Comparison of ENCODE assay signal across 8 cellular contexts in genomic region chr17:8222630-8223355, GRCh38. TPM values are rescaled to one million over a fixed set of nuclear protein-coding genes. Genes with fewer than 3 reads are reported as not detected.
DNase-seq lines count a peak whose midpoint lies in the region; ATAC-seq, FAIRE-seq and TF ChIP-seq lines count a peak whose summit lies in the region.

No MANE protein-coding gene starts in this region.

- H3K36me3 ChIP-seq in uterus = no peaks in the 10 kb centered on the region

- under 1% methylated on average over 49 of the region's 49 CpGs for WGBS in right cardiac atrium

- no peaks in the 10 kb centered on the region for H3K27me3 ChIP-seq in right cardiac atrium (ENCODE audit: control insufficient read depth, insufficient read depth)
- H3K27me3 ChIP-seq in uterus = no peaks in the 10 kb centered on the region

- H3K27ac ChIP-seq in angular gyrus (ENCODE audit: low read depth, low read length) (peak overlapping the region; percentile 99), right cardiac atrium (ENCODE audit: low read length) (peak overlapping the region; percentile 99), uterus (peak overlapping the region; percentile 98 to 99)

- H3K36me3 Mint-ChIP-seq in T-helper 17 cell (ENCODE audit: low read depth) = peaks cover 7% of the 10 kb centered on the region

- TF ChIP-seq POLR2A in GM12891 (IDR thresholded peaks at IDR 0.05; ENCODE audit: low read depth, low read length) (peak; percentile 85), uterus (IDR thresholded peaks at IDR 0.05) (peak; percentile 82 to 87)

- H3K9me3 ChIP-seq in T-helper 17 cell (ENCODE audit: control insufficient read depth, low read length, poor library complexity, severe bottlenecking) (no peaks in the 10 kb centered on the region), right cardiac atrium (ENCODE audit: control insufficient read depth, low read length) (no peaks in the 10 kb centered on the region), uterus (no peaks in the 10 kb centered on the region)

- FAIRE-seq in GM12891 (lab: Jason Lieb, UNC) = peak; percentile 91

- H3K4me1 Mint-ChIP-seq in T-helper 17 cell = peaks cover 61% of the 10 kb centered on the region

- H3K27ac Mint-ChIP-seq in T-helper 17 cell = peak overlapping the region; percentile 98

- H3K27me3 Mint-ChIP-seq in T-helper 17 cell = peaks cover 10% of the 10 kb centered on the region

- intact Hi-C loops in right cardiac atrium (cut with DNase I) = loop anchor here in 3 of 4 donors (2.0 to 10.0 kb wide), 2 partner anchors 36 to 98 kb away; partner anchors contain the start of gene HES7 (in 3 of the 3)
- intact Hi-C loops in uterus (cut with DNase I; ENCODE audit: low total_unique reads) = loop anchor here (5.0 kb wide), 1 partner anchor 35 kb away; no protein-coding TSS in a partner anchor

- peak overlapping the region; percentile 93 for H3K4me3 Mint-ChIP-seq in T-helper 17 cell

- DNase-seq in GM12891 (ENCODE audit: insufficient read length, low spot score) (no peak), NCI-H1436 (lab: John Stamatoyannopoulos, UW) (peak; percentile 81), T-helper 17 cell (peak; percentile 77 to 90 (median 82)), right cardiac atrium (peak; percentile 96 to 98 (median 98)), putamen (ENCODE audit: low spot score) (peak; percentile 92), uterus (peak; percentile 96 to 97)

- H3K4me1 ChIP-seq in right cardiac atrium (ENCODE audit: control insufficient read depth, insufficient read depth, low read length) (peaks cover 5% of the 10 kb centered on the region), uterus (peaks cover 0 to 9% of the 10 kb centered on the region in 2 donors)

- ATAC-seq in HG02759 (IDR thresholded peaks at IDR 0.05; ENCODE audit: unreplicated experiment) = peak; percentile 37
- peak; percentile 59 for ATAC-seq in T-helper 17 cell
- peak; percentile 78 to 79 for ATAC-seq in right cardiac atrium

- H3K4me3 ChIP-seq in right cardiac atrium (ENCODE audit: low read length) (peak overlapping the region; percentile 73), uterus (peak overlapping the region; percentile 63 to 76)

- TF ChIP-seq CTCF in uterus (IDR thresholded peaks at IDR 0.05) = no peak

TF ChIP-seq in GM12891, 5 proteins besides CTCF, POLR2A, EP300 and RAD21:
- TF ChIP-seq POLR2AphosphoS5 (IDR thresholded peaks at IDR 0.05; ENCODE audit: low read depth, low read length) (peak; percentile 56; the same call in 1 of the 2 replicates), SPI1 (IDR thresholded peaks at IDR 0.05; ENCODE audit: low read depth, low read length) (peak; percentile 20; the same call in 1 of the 2 replicates), PAX5 (IDR thresholded peaks at IDR 0.05; ENCODE audit: insufficient read depth, low read length, severe bottlenecking) (peak; percentile 3), POU2F2 (IDR thresholded peaks at IDR 0.05; ENCODE audit: low read depth, low read length) (peak; percentile 63; the same call in 1 of the 2 replicates), TAF1 (IDR thresholded peaks at IDR 0.05; ENCODE audit: low read depth, low read length) (peak; percentile 63)

RNA-seq across cellular contexts. Expression of gene AURKB, which starts 12.4 kb away (rescaled TPM):
- 69.4 TPM for polyA plus RNA-seq in GM12891 (2012; ENCODE audit: low read depth, missing spikeins)
- 1 to 10 TPM; 2.2 to 2.5 TPM for total RNA-seq in T-helper 17 cell
- 1 to 10 TPM in 2 of 4 donors, not detected in 2; 1.1 to 1.3 TPM for total RNA-seq in right cardiac atrium
- 0.45 TPM for polyA plus RNA-seq in right cardiac atrium
- total RNA-seq in uterus = 10 to 100 TPM in 1 of 4 donors, not detected in 3; 12.8 TPM

RNA-seq across cellular contexts. Expression of gene CTC1, which starts 25.1 kb away (rescaled TPM):
- polyA plus RNA-seq in GM12891 (2012; ENCODE audit: low read depth, missing spikeins) = 17.8 TPM
- total RNA-seq in T-helper 17 cell (100 to 1,000 TPM; 218 TPM), right cardiac atrium (10 to 100 TPM; 12.8 to 21.1 (median 17.2) TPM), uterus (10 to 100 TPM in 3 of 4 donors, 1 to 10 TPM in 1; 8.2 to 83.0 (median 20.0) TPM)
- 12.4 TPM for polyA plus RNA-seq in right cardiac atrium

RNA-seq across cellular contexts. Expression of gene PFAS, which starts 26.3 kb away (rescaled TPM):
- polyA plus RNA-seq in GM12891 (2012; ENCODE audit: low read depth, missing spikeins) = 22.8 TPM
- 10 to 100 TPM; 21.1 to 27.0 TPM for total RNA-seq in T-helper 17 cell
- total RNA-seq in right cardiac atrium = 10 to 100 TPM; 12.4 to 19.7 (median 15.7) TPM
- 7.5 TPM for polyA plus RNA-seq in right cardiac atrium
- total RNA-seq in uterus = 10 to 100 TPM; 13.6 to 54.0 (median 40.0) TPM

RNA-seq across cellular contexts. Expression of gene BORCS6, which starts 32.8 kb away (rescaled TPM):
- 5.5 TPM for polyA plus RNA-seq in GM12891 (2012; ENCODE audit: low read depth, missing spikeins)
- 1 to 10 TPM; 8.3 to 8.7 TPM for total RNA-seq in T-helper 17 cell
- 1 to 10 TPM; 7.0 to 9.9 (median 9.6) TPM for total RNA-seq in right cardiac atrium
- polyA plus RNA-seq in right cardiac atrium = 7.3 TPM
- 1 to 10 TPM in 3 of 4 donors, under 1 TPM in 1; under 0.01 to 9.0 (median 6.1) TPM for total RNA-seq in uterus

RNA-seq across cellular contexts. Expression of gene TMEM107, which starts 46.6 kb away (rescaled TPM):
- polyA plus RNA-seq in GM12891 (2012; ENCODE audit: low read depth, missing spikeins) = 14.7 TPM
- 10 to 100 TPM; 33.0 to 33.9 TPM for total RNA-seq in T-helper 17 cell
- total RNA-seq in right cardiac atrium = 10 to 100 TPM in 2 of 4 donors, 1 to 10 TPM in 2; 7.1 to 11.4 (median 9.2) TPM
- 7.2 TPM for polyA plus RNA-seq in right cardiac atrium
- total RNA-seq in uterus = 10 to 100 TPM in 3 of 4 donors, under 1 TPM in 1; 0.77 to 42.6 (median 25.1) TPM
